8 cellular contexts compared by ENCODE assay signal in genomic region chr7:23161502-23161901, GRCh38.
"Had no signal": no experiment of that assay in that cellular context is flagged by ENCODE, and none has a peak within 500 bp of the region (broad histone marks: within the 10 kb centered on the region; RNA-seq: fewer than 3 reads in every experiment).

No MANE protein-coding gene starts in this region.

- ATAC-seq: HCT116, HepG2 had no signal

- H3K4me3 Mint-ChIP-seq: HFFc6, IgD-negative memory B cell had no signal

- H3K4me1 ChIP-seq: HAP-1 had no signal

- H3K9me3 ChIP-seq: HAP-1 had no signal

- H3K36me3 ChIP-seq: HAP-1 had no signal

- H3K27me3 Mint-ChIP-seq: IgD-negative memory B cell had no signal

- H3K27ac Mint-ChIP-seq: HFFc6, IgD-negative memory B cell had no signal

- DNase-seq: GM23248, GOT3, H7, HFFc6 had no signal

- H3K4me1 Mint-ChIP-seq: IgD-negative memory B cell had no signal

- H3K27ac ChIP-seq: GM23248 had no signal

- H3K4me3 ChIP-seq: GM23248, HAP-1 had no signal

- H3K9me3 Mint-ChIP-seq: HFFc6, IgD-negative memory B cell had no signal
